In the genomic region with DNA sequence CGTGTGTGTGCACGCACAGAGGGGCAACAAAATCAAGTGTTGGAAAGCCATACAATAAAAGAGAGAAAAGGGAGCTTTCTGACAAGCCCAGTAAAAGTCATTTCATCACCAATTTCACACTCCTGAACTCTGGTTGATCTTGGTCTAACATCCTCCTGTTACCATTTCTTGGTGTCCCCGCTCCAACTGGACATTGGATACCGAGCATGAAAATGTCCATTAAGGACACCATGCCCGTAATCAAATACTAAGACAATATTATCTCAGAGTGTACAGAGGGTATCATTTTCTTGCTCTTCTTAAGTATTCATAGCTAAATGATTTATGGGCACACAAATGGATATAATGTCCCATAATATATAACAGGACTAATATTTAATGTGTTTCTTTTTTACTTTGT, we compare ENCODE assay signal across 38 cellular contexts.
"Had no signal": no experiment of that assay in that cellular context is flagged by ENCODE, and none has a peak within 500 bp of the region (broad histone marks: within the 10 kb centered on the region; RNA-seq: fewer than 3 reads in every experiment).

No MANE protein-coding gene starts in this region.

- H3K36me3 Mint-ChIP-seq: activated naive CD4-positive, alpha-beta T cell treated with anti-CD3 and anti-CD28 coated beads, Interleukin-2, amount 10 ng/mL, durations not matched to agents 7 days and 5 days; activated naive CD4-positive, alpha-beta T cell treated with anti-CD3 and anti-CD28 coated beads, Interleukin-2, amount 50 U/mL, for 24 hours; activated naive CD4-positive, alpha-beta T cell treated with anti-CD3 and anti-CD28 coated beads, Interleukin-2, amount 50 U/mL, for 72 hours; activated naive CD8-positive, alpha-beta T cell; activated naive CD8-positive, alpha-beta T cell treated with anti-CD3 and anti-CD28 coated beads for 36 hours; activated naive CD8-positive, alpha-beta T cell treated with anti-CD3 and anti-CD28 coated beads, Interleukin-2, amount 10 ng/mL, durations not matched to agents 7 days and 5 days; brain had no signal

- H3K27ac Mint-ChIP-seq: activated naive CD4-positive, alpha-beta T cell treated with anti-CD3 and anti-CD28 coated beads for 36 hours; activated naive CD4-positive, alpha-beta T cell treated with anti-CD3 and anti-CD28 coated beads, Interleukin-2, amount 10 ng/mL, durations not matched to agents 7 days and 5 days; activated naive CD4-positive, alpha-beta T cell treated with anti-CD3 and anti-CD28 coated beads, Interleukin-2, amount 50 U/mL, for 24 hours; activated naive CD8-positive, alpha-beta T cell; activated naive CD8-positive, alpha-beta T cell treated with anti-CD3 and anti-CD28 coated beads for 36 hours; activated naive CD8-positive, alpha-beta T cell treated with anti-CD3 and anti-CD28 coated beads, Interleukin-2, amount 10 ng/mL, durations not matched to agents 7 days and 5 days; activated naive CD8-positive, alpha-beta T cell treated with anti-CD3 and anti-CD28 coated beads, Interleukin-2, amount 50 U/mL, for 24 hours; activated T-cell treated with anti-CD3 and anti-CD28 coated beads, Interleukin-2, amount 50 U/mL, for 24 hours; activated T-helper 1 cell treated with anti-CD3 and anti-CD28 coated beads, Interleukin-12 subunit alpha, Interleukin-12 subunit beta, Interleukin-2, Interleukin-4 antibody, amounts not matched to agents 30 ng/mL and 10 ng/mL and 1 ng/mL, durations not matched to agents 14 hours and 24 hours and 36 hours; activated T-helper 17 cell treated with anti-CD3 and anti-CD28 coated beads, Interleukin-2, amount 50 U/mL, for 72 hours; activated T-helper 2 cell treated with anti-CD3 and anti-CD28 coated beads, Interferon-gamma antibody, Interleukin-2, Interleukin-4, amounts not matched to agents 10 μg/mL and 5 μg/mL and 100 μg/mL, durations not matched to agents 14 hours and 24 hours and 36 hours; brain had no signal

- H3K4me3 Mint-ChIP-seq: activated naive CD4-positive, alpha-beta T cell treated with anti-CD3 and anti-CD28 coated beads for 36 hours; activated naive CD4-positive, alpha-beta T cell treated with anti-CD3 and anti-CD28 coated beads, Interleukin-2, amount 10 ng/mL, durations not matched to agents 7 days and 5 days; activated naive CD4-positive, alpha-beta T cell treated with anti-CD3 and anti-CD28 coated beads, Interleukin-2, amount 50 U/mL, for 24 hours; activated naive CD8-positive, alpha-beta T cell; activated naive CD8-positive, alpha-beta T cell treated with anti-CD3 and anti-CD28 coated beads for 36 hours; activated naive CD8-positive, alpha-beta T cell treated with anti-CD3 and anti-CD28 coated beads, Interleukin-2, amount 10 ng/mL, durations not matched to agents 7 days and 5 days; activated naive CD8-positive, alpha-beta T cell treated with anti-CD3 and anti-CD28 coated beads, Interleukin-2, amount 50 U/mL, for 24 hours; activated T-cell treated with anti-CD3 and anti-CD28 coated beads, Interleukin-2, amount 50 U/mL, for 24 hours; activated T-cell treated with anti-CD3 and anti-CD28 coated beads, Interleukin-2, amount 50 U/mL, for 4 hours; activated T-cell treated with anti-CD3 and anti-CD28 coated beads, Interleukin-2, amount 50 U/mL, for 72 hours; activated T-helper 1 cell treated with anti-CD3 and anti-CD28 coated beads, Interleukin-12 subunit alpha, Interleukin-12 subunit beta, Interleukin-2, Interleukin-4 antibody, amounts not matched to agents 30 ng/mL and 10 ng/mL and 1 ng/mL, durations not matched to agents 14 hours and 24 hours and 36 hours; activated T-helper 17 cell treated with anti-CD3 and anti-CD28 coated beads, Interleukin-2, amount 50 U/mL, for 72 hours; brain; central memory CD8-positive, alpha-beta T cell had no signal

- H3K27me3 Mint-ChIP-seq: activated naive CD4-positive, alpha-beta T cell treated with anti-CD3 and anti-CD28 coated beads, Interleukin-2, amount 10 ng/mL, durations not matched to agents 7 days and 5 days had no signal

- H3K36me3 ChIP-seq: adrenal gland, ascending aorta, brain microvascular endothelial cell, breast epithelium, cardiac muscle cell had no signal

- DNase-seq: activated effector memory CD4-positive, alpha-beta T cell treated with anti-CD3 and anti-CD28 coated beads, Interleukin-2, amount 50 U/mL, for 16 hours; activated effector memory CD4-positive, alpha-beta T cell treated with Interleukin-2 at 50 U/mL for 16 hours; activated gamma-delta T cell; activated gamma-delta T cell treated with Interleukin-2 at 50 U/mL for 16 hours; activated naive CD4-positive, alpha-beta T cell; activated naive CD4-positive, alpha-beta T cell treated with anti-CD3 and anti-CD28 coated beads for 36 hours; activated naive CD4-positive, alpha-beta T cell treated with anti-CD3 and anti-CD28 coated beads, Interleukin-2, amount 10 ng/mL, durations not matched to agents 7 days and 5 days; activated naive CD4-positive, alpha-beta T cell treated with anti-CD3 and anti-CD28 coated beads, Interleukin-2, amount 50 U/mL, for 16 hours; activated naive CD4-positive, alpha-beta T cell treated with Interleukin-2 at 50 U/mL for 16 hours; activated naive CD8-positive, alpha-beta T cell treated with anti-CD3 and anti-CD28 coated beads for 36 hours; activated naive CD8-positive, alpha-beta T cell treated with anti-CD3 and anti-CD28 coated beads, Interleukin-2, amount 10 ng/mL, durations not matched to agents 7 days and 5 days; activated naive CD8-positive, alpha-beta T cell treated with anti-CD3 and anti-CD28 coated beads, Interleukin-2, amount 50 U/mL, for 24 hours; activated T-cell treated with anti-CD3 and anti-CD28 coated beads, Interleukin-2, amount 50 U/mL, for 1 hour; activated T-cell treated with anti-CD3 and anti-CD28 coated beads, Interleukin-2, amount 50 U/mL, for 24 hours; activated T-cell treated with anti-CD3 and anti-CD28 coated beads, Interleukin-2, amount 50 U/mL, for 4 hours; activated T-cell treated with anti-CD3 and anti-CD28 coated beads, Interleukin-2, amount 50 U/mL, for 48 hours; activated T-cell treated with anti-CD3 and anti-CD28 coated beads, Interleukin-2, amount 50 U/mL, for 72 hours; adrenal gland; amniotic stem cell; amygdala; anterior cingulate cortex; aorta; body of pancreas; brain microvascular endothelial cell; caudate nucleus; central memory CD4-positive, alpha-beta T cell; cerebellar nuclear complex had no signal

- H3K9me3 ChIP-seq: adrenal gland, ascending aorta, body of pancreas, breast epithelium had no signal

- H3K4me1 ChIP-seq: adrenal gland, ascending aorta, breast epithelium had no signal

- H3K9me3 Mint-ChIP-seq: activated naive CD4-positive, alpha-beta T cell treated with anti-CD3 and anti-CD28 coated beads, Interleukin-2, amount 10 ng/mL, durations not matched to agents 7 days and 5 days; activated naive CD4-positive, alpha-beta T cell treated with anti-CD3 and anti-CD28 coated beads, Interleukin-2, amount 50 U/mL, for 24 hours; activated T-cell treated with anti-CD3 and anti-CD28 coated beads, Interleukin-2, amount 50 U/mL, for 24 hours; activated T-cell treated with anti-CD3 and anti-CD28 coated beads, Interleukin-2, amount 50 U/mL, for 4 hours; activated T-helper 1 cell treated with anti-CD3 and anti-CD28 coated beads, Interleukin-12 subunit alpha, Interleukin-12 subunit beta, Interleukin-2, Interleukin-4 antibody, amounts not matched to agents 30 ng/mL and 10 ng/mL and 1 ng/mL, durations not matched to agents 14 hours and 24 hours and 36 hours; activated T-helper 17 cell treated with anti-CD3 and anti-CD28 coated beads, Interleukin-2, amount 50 U/mL, for 72 hours; activated T-helper 2 cell treated with anti-CD3 and anti-CD28 coated beads, Interferon-gamma antibody, Interleukin-2, Interleukin-4, amounts not matched to agents 10 μg/mL and 5 μg/mL and 100 μg/mL, durations not matched to agents 14 hours and 24 hours and 36 hours; brain; central memory CD8-positive, alpha-beta T cell had no signal

- H3K27me3 ChIP-seq: adrenal gland, ascending aorta, body of pancreas, brain microvascular endothelial cell, breast epithelium, cardiac muscle cell had no signal

- H3K27ac ChIP-seq: adrenal gland, ascending aorta, body of pancreas, brain microvascular endothelial cell, breast epithelium, cardiac muscle cell had no signal

- H3K4me1 Mint-ChIP-seq: activated naive CD4-positive, alpha-beta T cell treated with anti-CD3 and anti-CD28 coated beads, Interleukin-2, amount 10 ng/mL, durations not matched to agents 7 days and 5 days; activated naive CD4-positive, alpha-beta T cell treated with anti-CD3 and anti-CD28 coated beads, Interleukin-2, amount 50 U/mL, for 24 hours; activated naive CD8-positive, alpha-beta T cell treated with anti-CD3 and anti-CD28 coated beads for 36 hours; activated naive CD8-positive, alpha-beta T cell treated with anti-CD3 and anti-CD28 coated beads, Interleukin-2, amount 10 ng/mL, durations not matched to agents 7 days and 5 days; activated naive CD8-positive, alpha-beta T cell treated with anti-CD3 and anti-CD28 coated beads, Interleukin-2, amount 50 U/mL, for 24 hours; activated T-helper 17 cell treated with anti-CD3 and anti-CD28 coated beads, Interleukin-2, amount 50 U/mL, for 72 hours; central memory CD8-positive, alpha-beta T cell had no signal

- H3K4me3 ChIP-seq: adrenal gland, ascending aorta, body of pancreas, breast epithelium, cardiac muscle cell had no signal
